Comparison of ENCODE assay signal across 8 cellular contexts in genomic region chr17:38579934-38580333, GRCh38. TPM values are rescaled to one million over a fixed set of nuclear protein-coding genes. Genes with fewer than 3 reads are reported as not detected.
DNase-seq lines count a peak whose midpoint lies in the region; ATAC-seq and TF ChIP-seq lines count a peak whose summit lies in the region.

No MANE protein-coding gene starts in this region.

- ATAC-seq in SK-N-SH treated with all-trans-retinoic acid at 6 μM for 48 hours = peak; percentile 78
- ATAC-seq in left ventricle myocardium superior = peak; percentile 28

- DNase-seq in ELF-1 (ENCODE audit: low read depth, low spot score) (peak; percentile 76), MV-4-11 (lab: John Stamatoyannopoulos, UW) (peak; percentile 47), left ventricle myocardium superior (no peak), SW 1271 (lab: John Stamatoyannopoulos, UW) (no peak), germinal center (ENCODE audit: low spot score) (no peak)
- no peak for DNase-seq in effector CD4-positive, alpha-beta T cell
- DNase-seq in activated CD4-positive, CD25-positive, alpha-beta regulatory T cell (lab: John Stamatoyannopoulos, UW) = no peak

- intact Hi-C loops in left ventricle myocardium superior (cut with micrococcal nuclease) = no loop called here

TF ChIP-seq in SK-N-SH treated with all-trans-retinoic acid at 6 μM for 48 hours, 23 proteins besides CTCF, POLR2A, EP300 and RAD21:
- TF ChIP-seq ISL1 (CRISPR knock-in tag; IDR thresholded peaks at IDR 0.05) = no peak

RNA-seq across cellular contexts. Expression of gene SRCIN1, which starts 25.8 kb away (rescaled TPM):
- total RNA-seq in left ventricle myocardium superior = 1.4 TPM

Comparison
In these comparisons a context has a peak if more than half of its experiments do, and no peak if none do; other contexts are left out.
1. DNase-seq: peak in ELF-1 (single experiment) and MV-4-11 (single experiment); none in left ventricle myocardium superior (single experiment), effector CD4-positive, alpha-beta T cell (single experiment), SW 1271 (0 of 2), germinal center (single experiment) and activated CD4-positive, CD25-positive, alpha-beta regulatory T cell (0 of 4).